ENCODE assay signal across 8 cellular contexts in genomic region chr17:35578929-35579448, GRCh38. TPM values are rescaled to one million over a fixed set of nuclear protein-coding genes. Genes with fewer than 3 reads are reported as not detected.
DNase-seq lines count a peak whose midpoint lies in the region; ATAC-seq and TF ChIP-seq lines count a peak whose summit lies in the region.

No MANE protein-coding gene starts in this region.

- intact Hi-C loops in esophagus squamous epithelium (cut with DNase I) = no loop called here

- H3K9me3 ChIP-seq in SJCRH30 (replicated peaks) (no peaks in the 10 kb centered on the region), esophagus squamous epithelium (no peaks in the 10 kb centered on the region)

- TF ChIP-seq CTCF in GM12864 (IDR thresholded peaks at IDR 0.05; ENCODE audit: low read depth, low read length, missing control alignments) (no peak), esophagus squamous epithelium (IDR thresholded peaks at IDR 0.05) (no peak)

- H3K36me3 ChIP-seq in SJCRH30 (peaks cover 3% of the 10 kb centered on the region; the same call in 1 of the 2 replicates), esophagus squamous epithelium (peaks cover 0 to 21% (median 11%) of the 10 kb centered on the region in 3 donors), rectal smooth muscle tissue (ENCODE audit: control insufficient read depth, insufficient read depth, low read length) (no peaks in the 10 kb centered on the region)

- H3K27ac ChIP-seq in SJCRH30 = peak overlapping the region; percentile 54
- peak overlapping the region; percentile 86 to 96 (median 90) for H3K27ac ChIP-seq in esophagus squamous epithelium
- peak overlapping the region; percentile 94 for H3K27ac ChIP-seq in rectal smooth muscle tissue (ENCODE audit: low read depth, low read length)

- H3K4me3 ChIP-seq in GM12864 (ENCODE audit: low read depth, low read length) (peak overlapping the region; percentile 81), SJCRH30 (peak overlapping the region; percentile 76), esophagus squamous epithelium (peak overlapping the region; percentile 56 to 91 (median 78)), rectal smooth muscle tissue (ENCODE audit: low read length) (peak overlapping the region; percentile 97)

- H3K4me1 ChIP-seq in SJCRH30 (no peaks in the 10 kb centered on the region), esophagus squamous epithelium (peaks cover 16 to 26% (median 16%) of the 10 kb centered on the region in 3 donors), rectal smooth muscle tissue (ENCODE audit: control insufficient read depth, insufficient read depth, low read length) (peaks cover 11% of the 10 kb centered on the region)

- peak overlapping the region; percentile 92 for H3K9ac ChIP-seq in rectal smooth muscle tissue (ENCODE audit: low read length)

- ATAC-seq in HG03565 (IDR thresholded peaks at IDR 0.05; ENCODE audit: unreplicated experiment) = no peak

- H3K27me3 ChIP-seq in SJCRH30 (no peaks in the 10 kb centered on the region), esophagus squamous epithelium (peaks cover 0 to 8% (median 0%) of the 10 kb centered on the region in 4 donors), rectal smooth muscle tissue (ENCODE audit: control insufficient read depth, insufficient read depth, low read length) (no peaks in the 10 kb centered on the region)

- no peak for TF ChIP-seq POLR2A in esophagus squamous epithelium (IDR thresholded peaks at IDR 0.05)

- 4 to 7% methylated on average over 12 of the region's 12 CpGs for WGBS in esophagus squamous epithelium, 2 donors

- DNase-seq in GM12864 (ENCODE audit: low read depth) (no peak), SJCRH30 (no peak), esophagus squamous epithelium (lab: John Stamatoyannopoulos, UW) (no peak), kidney tubule cell (ENCODE audit: low spot score) (no peak), NOMO-1 treated with DMSO at 0.1 percent for 48 hours (lab: John Stamatoyannopoulos, UW; ENCODE audit: unreplicated experiment) (no peak)
- DNase-seq in activated CD8-positive, alpha-beta memory T cell treated with anti-CD3 and anti-CD28 coated beads, Interleukin-2, amount 50 U/mL, for 48 hours = no peak

RNA-seq across cellular contexts. Expression of gene PEX12, which starts 0.6 kb away (rescaled TPM):
- 8.4 and 9.4 TPM in 2 replicates for total RNA-seq in SJCRH30 (2014; rRNA removed; shearing (Covaris generic))
- total RNA-seq in esophagus squamous epithelium = 1 to 10 TPM in 3 of 4 donors, under 1 TPM in 1; 0.95 to 4.4 (median 3.6) TPM

RNA-seq across cellular contexts. Expression of gene AP2B1, which starts 8.1 kb away (rescaled TPM):
- total RNA-seq in SJCRH30 (2014; rRNA removed; shearing (Covaris generic)) = 113 and 123 TPM in 2 replicates
- 10 to 100 TPM in 3 of 4 donors, 1 to 10 TPM in 1; 9.7 to 99.4 (median 37.4) TPM for total RNA-seq in esophagus squamous epithelium

RNA-seq across cellular contexts. Expression of gene SLFN14, which starts 18.4 kb away (rescaled TPM):
- not detected in 2 replicates for total RNA-seq in SJCRH30 (2014; rRNA removed; shearing (Covaris generic))
- total RNA-seq in esophagus squamous epithelium = not detected

RNA-seq across cellular contexts. Expression of gene SLFN12L, which starts 41.5 kb away (rescaled TPM):
- total RNA-seq in SJCRH30 (2014; rRNA removed; shearing (Covaris generic)) = not detected in 2 replicates
- total RNA-seq in esophagus squamous epithelium = 1 to 10 TPM in 3 of 4 donors, under 1 TPM in 1; 0.50 to 3.4 (median 1.2) TPM
